13 cellular contexts compared by ENCODE assay signal in the genomic region with DNA sequence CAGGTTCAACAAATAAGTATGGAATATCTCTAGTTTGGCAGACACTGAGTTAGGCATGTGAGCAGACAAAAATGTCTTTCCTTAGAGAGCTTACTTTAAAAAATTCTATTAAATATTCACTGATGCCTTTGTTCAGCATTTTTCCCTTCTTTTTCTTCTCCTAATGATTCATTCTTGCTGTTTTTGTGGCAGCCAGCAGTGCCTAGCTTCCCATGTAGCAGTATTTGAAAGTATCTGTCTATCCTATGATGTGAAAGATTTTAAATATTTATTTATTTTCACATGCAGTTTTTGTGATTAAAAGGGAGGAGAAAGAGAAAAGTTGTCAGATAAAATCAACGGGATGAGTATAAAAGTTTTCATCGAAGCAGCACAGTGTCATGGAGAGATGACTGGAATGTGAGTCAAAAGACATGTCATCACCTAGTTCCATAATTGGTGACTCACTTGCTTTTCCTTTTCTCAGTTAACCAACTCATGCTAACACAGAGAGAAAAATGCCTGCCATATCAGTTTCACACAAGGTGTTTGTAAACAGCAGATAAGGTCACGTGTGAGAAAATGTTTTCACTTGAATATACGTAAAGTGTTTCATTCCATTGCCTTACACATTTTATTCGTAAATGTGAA.
DNase-seq lines count a peak whose midpoint lies in the region; ATAC-seq and TF ChIP-seq lines count a peak whose summit lies in the region.
"Had no signal": no experiment of that assay in that cellular context is flagged by ENCODE, and none has a peak within 500 bp of the region (broad histone marks: within the 10 kb centered on the region; RNA-seq: fewer than 3 reads in every experiment).

No MANE protein-coding gene starts in this region.

- DNase-seq in A172 (ENCODE audit: low spot score): peak; percentile 80
- peak; percentile 31 for DNase-seq in astrocyte of the cerebellum (ENCODE audit: low read depth)
- peak; percentile 36 for DNase-seq in hepatocyte (ENCODE audit: low spot score)
- DNase-seq: activated CD8-positive, alpha-beta T cell treated with anti-CD3 and anti-CD28 coated beads, Interleukin-2, amount 10 ng/mL, durations not matched to agents 7 days and 5 days; aorta; CD4-positive, CD25-positive, alpha-beta regulatory T cell; NCI-H2029 had no signal

- H4K20me1 ChIP-seq in hepatocyte (ENCODE audit: insufficient read depth, poor library complexity, severe bottlenecking): no peaks in the 10 kb centered on the region

- no peak for ATAC-seq in HG03159 (IDR thresholded peaks at IDR 0.05; ENCODE audit: unreplicated experiment)
- no peak for ATAC-seq in GM21528 (IDR thresholded peaks at IDR 0.05; ENCODE audit: low FRiP score, unreplicated experiment)
- ATAC-seq in HG03280 (IDR thresholded peaks at IDR 0.05; ENCODE audit: unreplicated experiment): no peak
- ATAC-seq in GM19397 (IDR thresholded peaks at IDR 0.05; ENCODE audit: unreplicated experiment): no peak
- ATAC-seq: activated CD8-positive, alpha-beta T cell treated with anti-CD3 and anti-CD28 coated beads, Interleukin-2, amount 10 ng/mL, durations not matched to agents 7 days and 5 days had no signal

- peaks cover 14% of the 10 kb centered on the region; the same call in 1 of the 2 replicates for H3K4me1 ChIP-seq in HEK293 (ENCODE audit: control insufficient read depth, insufficient read depth, low read length)
- no peaks in the 10 kb centered on the region for H3K4me1 ChIP-seq in hepatocyte (ENCODE audit: insufficient read depth)
- H3K4me1 ChIP-seq: parathyroid adenoma had no signal

- H3K36me3 ChIP-seq in HEK293 (ENCODE audit: control insufficient read depth in 2 of 2, insufficient read depth in 1 of 2, low read length in 2 of 2) (no peaks in the 10 kb centered on the region), hepatocyte (replicated peaks; ENCODE audit: insufficient read depth, low read depth) (no peaks in the 10 kb centered on the region)

- WGBS in hepatocyte (ENCODE audit: low lambda C conversion rate, missing lambda C conversion rate): 58% methylated on average over 5 of the region's 5 CpGs

- TF ChIP-seq CTCF in HEK293 (tag by site-specific recombination; IDR thresholded peaks at IDR 0.05) (no peak), astrocyte of the cerebellum (IDR thresholded peaks at IDR 0.05; ENCODE audit: low read depth, low read length, missing control alignments) (no peak), hepatocyte (IDR thresholded peaks at IDR 0.05; ENCODE audit: poor library complexity) (no peak)

- CTCF ChIA-PET in HEK293 (lab: Yijun Ruan, JAX): no interaction called here

- no peaks in the 10 kb centered on the region for H3K9me2 ChIP-seq in hepatocyte (replicated peaks; ENCODE audit: insufficient read depth)

- H3K27ac ChIP-seq in HEK293 (ENCODE audit: extremely low read depth, low read depth, low read length) (no peak overlapping the region), hepatocyte (no peak overlapping the region)
- H3K27ac ChIP-seq: parathyroid adenoma had no signal

- H3K9me3 ChIP-seq in HEK293 (ENCODE audit: control insufficient read depth, insufficient read depth, low read depth, low read length) (no peaks in the 10 kb centered on the region), hepatocyte (ENCODE audit: low read depth) (no peaks in the 10 kb centered on the region)

- H3K79me2 ChIP-seq in hepatocyte: no peaks in the 10 kb centered on the region
- H3K79me2 ChIP-seq: parathyroid adenoma had no signal

- in situ Hi-C loops in astrocyte of the cerebellum (cut with HindIII; ENCODE audit: low sequenced_read_pairs): no loop called here

- no peaks in the 10 kb centered on the region for H3K27me3 ChIP-seq in hepatocyte

- no peak overlapping the region for H3K4me2 ChIP-seq in hepatocyte

- no peak overlapping the region for H3K4me3 ChIP-seq in HEK293 (ENCODE audit: low read depth, low read length)
- H3K4me3 ChIP-seq in astrocyte of the cerebellum (ENCODE audit: low read depth, low read length): no peak overlapping the region
- H3K4me3 ChIP-seq in hepatocyte: no peak overlapping the region

- POLR2A ChIA-PET in HEK293 (lab: Yijun Ruan, JAX): no interaction called here

- H2AFZ ChIP-seq in hepatocyte: no peak overlapping the region
- H2AFZ ChIP-seq: parathyroid adenoma had no signal

TF ChIP-seq in HEK293, 187 proteins besides CTCF, POLR2A, EP300 and RAD21 (continues in another document):
- peak; percentile 63 for TF ChIP-seq ZEB2 (tag by site-specific recombination; IDR thresholded peaks at IDR 0.05)
- TF ChIP-seq ZNF350 (tag by site-specific recombination; IDR thresholded peaks at IDR 0.05): no peak
- no peak for TF ChIP-seq ZNF830 (tag by site-specific recombination; IDR thresholded peaks at IDR 0.05; ENCODE audit: low read depth)
- TF ChIP-seq ZNF654 (tag by site-specific recombination; IDR thresholded peaks at IDR 0.05; ENCODE audit: low read depth): no peak
- no peak for TF ChIP-seq ZFP69B (tag by site-specific recombination; IDR thresholded peaks at IDR 0.05)
- TF ChIP-seq, protein P1, sequence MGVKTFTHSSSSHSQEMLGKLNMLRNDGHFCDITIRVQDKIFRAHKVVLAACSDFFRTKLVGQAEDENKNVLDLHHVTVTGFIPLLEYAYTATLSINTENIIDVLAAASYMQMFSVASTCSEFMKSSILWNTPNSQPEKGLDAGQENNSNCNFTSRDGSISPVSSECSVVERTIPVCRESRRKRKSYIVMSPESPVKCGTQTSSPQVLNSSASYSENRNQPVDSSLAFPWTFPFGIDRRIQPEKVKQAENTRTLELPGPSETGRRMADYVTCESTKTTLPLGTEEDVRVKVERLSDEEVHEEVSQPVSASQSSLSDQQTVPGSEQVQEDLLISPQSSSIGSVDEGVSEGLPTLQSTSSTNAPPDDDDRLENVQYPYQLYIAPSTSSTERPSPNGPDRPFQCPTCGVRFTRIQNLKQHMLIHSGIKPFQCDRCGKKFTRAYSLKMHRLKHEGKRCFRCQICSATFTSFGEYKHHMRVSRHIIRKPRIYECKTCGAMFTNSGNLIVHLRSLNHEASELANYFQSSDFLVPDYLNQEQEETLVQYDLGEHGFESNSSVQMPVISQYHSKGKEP (tag by site-specific recombination; IDR thresholded peaks at IDR 0.05): no peak
- TF ChIP-seq ZNF660 (tag by site-specific recombination; IDR thresholded peaks at IDR 0.05): peak; percentile 86
- no peak for TF ChIP-seq ZNF777 (tag by site-specific recombination; IDR thresholded peaks at IDR 0.05; ENCODE audit: borderline replicate concordance)
- TF ChIP-seq, protein P2, sequence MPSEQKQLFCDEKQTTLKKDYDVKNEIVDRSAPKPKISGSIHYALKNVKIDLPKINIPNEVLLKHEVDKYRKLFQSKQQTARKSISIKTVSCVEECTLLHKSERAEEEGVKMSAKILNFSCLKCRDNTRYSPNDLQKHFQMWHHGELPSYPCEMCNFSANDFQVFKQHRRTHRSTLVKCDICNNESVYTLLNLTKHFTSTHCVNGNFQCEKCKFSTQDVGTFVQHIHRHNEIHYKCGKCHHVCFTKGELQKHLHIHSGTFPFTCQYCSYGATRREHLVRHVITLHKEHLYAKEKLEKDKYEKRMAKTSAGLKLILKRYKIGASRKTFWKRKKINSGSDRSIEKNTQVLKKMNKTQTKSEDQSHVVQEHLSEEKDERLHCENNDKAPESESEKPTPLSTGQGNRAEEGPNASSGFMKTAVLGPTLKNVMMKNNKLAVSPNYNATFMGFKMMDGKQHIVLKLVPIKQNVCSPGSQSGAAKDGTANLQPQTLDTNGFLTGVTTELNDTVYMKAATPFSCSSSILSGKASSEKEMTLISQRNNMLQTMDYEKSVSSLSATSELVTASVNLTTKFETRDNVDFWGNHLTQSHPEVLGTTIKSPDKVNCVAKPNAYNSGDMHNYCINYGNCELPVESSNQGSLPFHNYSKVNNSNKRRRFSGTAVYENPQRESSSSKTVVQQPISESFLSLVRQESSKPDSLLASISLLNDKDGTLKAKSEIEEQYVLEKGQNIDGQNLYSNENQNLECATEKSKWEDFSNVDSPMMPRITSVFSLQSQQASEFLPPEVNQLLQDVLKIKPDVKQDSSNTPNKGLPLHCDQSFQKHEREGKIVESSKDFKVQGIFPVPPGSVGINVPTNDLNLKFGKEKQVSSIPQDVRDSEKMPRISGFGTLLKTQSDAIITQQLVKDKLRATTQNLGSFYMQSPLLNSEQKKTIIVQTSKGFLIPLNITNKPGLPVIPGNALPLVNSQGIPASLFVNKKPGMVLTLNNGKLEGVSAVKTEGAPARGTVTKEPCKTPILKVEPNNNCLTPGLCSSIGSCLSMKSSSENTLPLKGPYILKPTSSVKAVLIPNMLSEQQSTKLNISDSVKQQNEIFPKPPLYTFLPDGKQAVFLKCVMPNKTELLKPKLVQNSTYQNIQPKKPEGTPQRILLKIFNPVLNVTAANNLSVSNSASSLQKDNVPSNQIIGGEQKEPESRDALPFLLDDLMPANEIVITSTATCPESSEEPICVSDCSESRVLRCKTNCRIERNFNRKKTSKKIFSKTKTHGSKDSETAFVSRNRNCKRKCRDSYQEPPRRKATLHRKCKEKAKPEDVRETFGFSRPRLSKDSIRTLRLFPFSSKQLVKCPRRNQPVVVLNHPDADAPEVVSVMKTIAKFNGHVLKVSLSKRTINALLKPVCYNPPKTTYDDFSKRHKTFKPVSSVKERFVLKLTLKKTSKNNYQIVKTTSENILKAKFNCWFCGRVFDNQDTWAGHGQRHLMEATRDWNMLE (tag by site-specific recombination; conservative IDR thresholded peaks at IDR 0.05; ENCODE audit: low read depth): no peak
- TF ChIP-seq, protein P3, sequence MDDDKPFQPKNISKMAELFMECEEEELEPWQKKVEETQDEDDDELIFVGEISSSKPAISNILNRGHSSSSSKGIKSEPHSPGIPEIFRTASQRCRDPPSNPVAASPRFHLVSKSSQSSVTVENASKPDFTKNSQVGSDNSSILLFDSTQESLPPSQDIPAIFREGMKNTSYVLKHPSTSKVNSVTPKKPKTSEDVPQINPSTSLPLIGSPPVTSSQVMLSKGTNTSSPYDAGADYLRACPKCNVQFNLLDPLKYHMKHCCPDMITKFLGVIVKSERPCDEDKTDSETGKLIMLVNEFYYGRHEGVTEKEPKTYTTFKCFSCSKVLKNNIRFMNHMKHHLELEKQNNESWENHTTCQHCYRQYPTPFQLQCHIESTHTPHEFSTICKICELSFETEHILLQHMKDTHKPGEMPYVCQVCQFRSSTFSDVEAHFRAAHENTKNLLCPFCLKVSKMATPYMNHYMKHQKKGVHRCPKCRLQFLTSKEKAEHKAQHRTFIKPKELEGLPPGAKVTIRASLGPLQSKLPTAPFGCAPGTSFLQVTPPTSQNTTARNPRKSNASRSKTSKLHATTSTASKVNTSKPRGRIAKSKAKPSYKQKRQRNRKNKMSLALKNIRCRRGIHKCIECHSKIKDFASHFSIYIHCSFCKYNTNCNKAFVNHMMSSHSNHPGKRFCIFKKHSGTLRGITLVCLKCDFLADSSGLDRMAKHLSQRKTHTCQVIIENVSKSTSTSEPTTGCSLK (tag by site-specific recombination; IDR thresholded peaks at IDR 0.05): no peak
- no peak for TF ChIP-seq ZNF211 (tag by site-specific recombination; IDR thresholded peaks at IDR 0.05; ENCODE audit: low read depth)
